ENCODE assay signal across 1 cellular context in the genomic region with DNA sequence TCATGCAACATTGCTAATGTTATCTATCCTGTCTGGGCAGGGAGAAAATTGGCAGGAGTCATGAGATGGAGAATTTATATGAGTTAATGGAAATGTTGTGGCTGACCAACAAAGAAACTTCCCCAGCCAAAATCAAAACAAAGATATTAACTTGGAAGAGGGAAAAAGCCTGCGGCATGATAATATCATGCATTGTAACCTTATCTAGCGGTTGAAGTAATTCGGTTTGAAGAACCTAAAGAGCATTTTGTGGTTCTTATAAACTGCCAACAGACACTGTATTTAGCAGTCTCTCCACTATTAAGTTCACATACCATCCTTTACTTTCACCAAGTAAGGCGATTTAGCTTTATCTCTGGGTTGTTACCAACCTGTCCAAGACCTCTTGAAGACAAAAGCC.
A peak's percentile ranks its signal among the peaks of the same experiment; 100 is the strongest.
TF ChIP-seq lines count a peak whose summit lies in the region.

No MANE protein-coding gene starts in this region.

TF ChIP-seq in SK-N-SH treated with all-trans-retinoic acid at 6 μM for 48 hours, 23 proteins besides CTCF, POLR2A, EP300 and RAD21 (continued from another document):
- TF ChIP-seq, protein P1, sequence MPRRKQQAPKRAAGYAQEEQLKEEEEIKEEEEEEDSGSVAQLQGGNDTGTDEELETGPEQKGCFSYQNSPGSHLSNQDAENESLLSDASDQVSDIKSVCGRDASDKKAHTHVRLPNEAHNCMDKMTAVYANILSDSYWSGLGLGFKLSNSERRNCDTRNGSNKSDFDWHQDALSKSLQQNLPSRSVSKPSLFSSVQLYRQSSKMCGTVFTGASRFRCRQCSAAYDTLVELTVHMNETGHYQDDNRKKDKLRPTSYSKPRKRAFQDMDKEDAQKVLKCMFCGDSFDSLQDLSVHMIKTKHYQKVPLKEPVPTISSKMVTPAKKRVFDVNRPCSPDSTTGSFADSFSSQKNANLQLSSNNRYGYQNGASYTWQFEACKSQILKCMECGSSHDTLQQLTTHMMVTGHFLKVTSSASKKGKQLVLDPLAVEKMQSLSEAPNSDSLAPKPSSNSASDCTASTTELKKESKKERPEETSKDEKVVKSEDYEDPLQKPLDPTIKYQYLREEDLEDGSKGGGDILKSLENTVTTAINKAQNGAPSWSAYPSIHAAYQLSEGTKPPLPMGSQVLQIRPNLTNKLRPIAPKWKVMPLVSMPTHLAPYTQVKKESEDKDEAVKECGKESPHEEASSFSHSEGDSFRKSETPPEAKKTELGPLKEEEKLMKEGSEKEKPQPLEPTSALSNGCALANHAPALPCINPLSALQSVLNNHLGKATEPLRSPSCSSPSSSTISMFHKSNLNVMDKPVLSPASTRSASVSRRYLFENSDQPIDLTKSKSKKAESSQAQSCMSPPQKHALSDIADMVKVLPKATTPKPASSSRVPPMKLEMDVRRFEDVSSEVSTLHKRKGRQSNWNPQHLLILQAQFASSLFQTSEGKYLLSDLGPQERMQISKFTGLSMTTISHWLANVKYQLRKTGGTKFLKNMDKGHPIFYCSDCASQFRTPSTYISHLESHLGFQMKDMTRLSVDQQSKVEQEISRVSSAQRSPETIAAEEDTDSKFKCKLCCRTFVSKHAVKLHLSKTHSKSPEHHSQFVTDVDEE (CRISPR knock-in tag; IDR thresholded peaks at IDR 0.05): peak; percentile 75; the same call in 1 of the 2 replicates
